In genomic region chr10:118045842-118046490, GRCh38 we compare ENCODE assay signal across 8 cellular contexts. TPM values are rescaled to one million over a fixed set of nuclear protein-coding genes. Genes with fewer than 3 reads are reported as not detected.
DNase-seq lines count a peak whose midpoint lies in the region; ATAC-seq, FAIRE-seq and TF ChIP-seq lines count a peak whose summit lies in the region.

No MANE protein-coding gene starts in this region.

- H3K27me3 Mint-ChIP-seq in activated naive CD8-positive, alpha-beta T cell treated with anti-CD3 and anti-CD28 coated beads, Interleukin-2, amount 10 ng/mL, durations not matched to agents 7 days and 5 days = peaks cover 2% of the 10 kb centered on the region

- H3K9me3 ChIP-seq in Peyer's patch = no peaks in the 10 kb centered on the region
- no peaks in the 10 kb centered on the region for H3K9me3 ChIP-seq in cardiac muscle cell (ENCODE audit: low read depth)
- no peaks in the 10 kb centered on the region for H3K9me3 ChIP-seq in ovary

- no peak for TF ChIP-seq CTCF in BJ (IDR thresholded peaks at IDR 0.05; ENCODE audit: insufficient read depth, low read depth, low read length)
- TF ChIP-seq CTCF in Peyer's patch (IDR thresholded peaks at IDR 0.05) = no peak
- TF ChIP-seq CTCF in cardiac muscle cell (IDR thresholded peaks at IDR 0.05; ENCODE audit: low read depth, low read length) = no peak
- peak in 1 of 3 donors; percentile 27 for TF ChIP-seq CTCF in ovary (IDR thresholded peaks at IDR 0.05)

- TF ChIP-seq EP300 in ovary (IDR thresholded peaks at IDR 0.05) = no peak

- intact Hi-C loops in ovary (cut with DNase I) = loop anchor here in 3 of 4 donors (5.0 to 10.0 kb wide), 3 partner anchors 499 to 511 kb away; partner anchors contain the start of gene EMX2 (in 1 of the 3)

- peak overlapping the region; percentile 85 for H3K27ac Mint-ChIP-seq in activated naive CD8-positive, alpha-beta T cell treated with anti-CD3 and anti-CD28 coated beads, Interleukin-2, amount 10 ng/mL, durations not matched to agents 7 days and 5 days

- H3K36me3 Mint-ChIP-seq in activated naive CD8-positive, alpha-beta T cell treated with anti-CD3 and anti-CD28 coated beads, Interleukin-2, amount 10 ng/mL, durations not matched to agents 7 days and 5 days = no peaks in the 10 kb centered on the region

- 0 to 1% (median 0%) methylated on average over 23 to 24 of the region's 24 CpGs for WGBS in ovary, 3 donors

- FAIRE-seq in GM19239 (lab: Jason Lieb, UNC) = peak; percentile 81

- peaks cover 21% of the 10 kb centered on the region for H3K4me1 Mint-ChIP-seq in activated naive CD8-positive, alpha-beta T cell treated with anti-CD3 and anti-CD28 coated beads, Interleukin-2, amount 10 ng/mL, durations not matched to agents 7 days and 5 days

- peak overlapping the region; percentile 90 for H3K4me3 Mint-ChIP-seq in activated naive CD8-positive, alpha-beta T cell treated with anti-CD3 and anti-CD28 coated beads, Interleukin-2, amount 10 ng/mL, durations not matched to agents 7 days and 5 days

- CTCF ChIA-PET in BJ (lab: Yijun Ruan, JAX) = no interaction called here

- POLR2A ChIA-PET in BJ (lab: Charles Lee) = no interaction called here
- POLR2A ChIA-PET in activated naive CD8-positive, alpha-beta T cell treated with anti-CD3 and anti-CD28 coated beads, Interleukin-2, amount 10 ng/mL, durations not matched to agents 7 days and 5 days (lab: Charles Lee) = interaction anchor here (0.7 kb wide), 1 partner anchor 9 kb away, joined by 3 read pairs; no protein-coding TSS in a partner anchor

- H3K4me3 ChIP-seq in BJ (ENCODE audit: low read depth, low read length) (peak overlapping the region; percentile 83), Peyer's patch (peak overlapping the region; percentile 86 to 96 (median 91)), cardiac muscle cell (peak overlapping the region; percentile 90), ovary (peak overlapping the region; percentile 97)

- H3K27me3 ChIP-seq in BJ (ENCODE audit: control insufficient read depth, insufficient read depth, low read length) = no peaks in the 10 kb centered on the region
- H3K27me3 ChIP-seq in Peyer's patch = no peaks in the 10 kb centered on the region
- H3K27me3 ChIP-seq in cardiac muscle cell = no peaks in the 10 kb centered on the region
- H3K27me3 ChIP-seq in ovary = no peaks in the 10 kb centered on the region

- H3K27ac ChIP-seq in Peyer's patch = peak overlapping the region; percentile 82 to 97 (median 88)
- peak overlapping the region; percentile 98 for H3K27ac ChIP-seq in cardiac muscle cell
- peak overlapping the region; percentile 60 to 88 for H3K27ac ChIP-seq in ovary

- peak; percentile 34 for ATAC-seq in HG03432 (IDR thresholded peaks at IDR 0.05; ENCODE audit: unreplicated experiment)
- peak; percentile 24 for ATAC-seq in activated naive CD8-positive, alpha-beta T cell treated with anti-CD3 and anti-CD28 coated beads, Interleukin-2, amount 10 ng/mL, durations not matched to agents 7 days and 5 days (ENCODE audit: low read depth)

- no peak for DNase-seq in BJ (ENCODE audit: low read depth)
- peak; percentile 3 for DNase-seq in GM19239 (ENCODE audit: insufficient read length, low spot score)
- peak in 2 of 3 donors; percentile 30 to 67 for DNase-seq in Peyer's patch
- peak; percentile 62 for DNase-seq in activated naive CD8-positive, alpha-beta T cell treated with anti-CD3 and anti-CD28 coated beads, Interleukin-2, amount 10 ng/mL, durations not matched to agents 7 days and 5 days
- peak; percentile 30 to 47 for DNase-seq in cardiac muscle cell (ENCODE audit: low read depth in 1 of 2, low spot score in 1 of 2)
- DNase-seq in ovary = peak in 2 of 5 donors; percentile 52 to 57
- no peak for DNase-seq in NCI-H1048 (lab: John Stamatoyannopoulos, UW)

- H3K9me3 Mint-ChIP-seq in activated naive CD8-positive, alpha-beta T cell treated with anti-CD3 and anti-CD28 coated beads, Interleukin-2, amount 10 ng/mL, durations not matched to agents 7 days and 5 days = no peaks in the 10 kb centered on the region

- no peaks in the 10 kb centered on the region for H3K36me3 ChIP-seq in BJ (ENCODE audit: control insufficient read depth, insufficient read depth, low read length)
- H3K36me3 ChIP-seq in Peyer's patch = no peaks in the 10 kb centered on the region
- H3K36me3 ChIP-seq in cardiac muscle cell = no peaks in the 10 kb centered on the region
- H3K36me3 ChIP-seq in ovary = no peaks in the 10 kb centered on the region

- no peak for TF ChIP-seq POLR2A in Peyer's patch (IDR thresholded peaks at IDR 0.05)
- TF ChIP-seq POLR2A in ovary (IDR thresholded peaks at IDR 0.05) = no peak

- H3K4me1 ChIP-seq in Peyer's patch (peaks cover 0 to 19% (median 6%) of the 10 kb centered on the region in 4 donors), cardiac muscle cell (ENCODE audit: low read depth) (peaks cover 17% of the 10 kb centered on the region), ovary (ENCODE audit: insufficient read depth) (peaks cover 5% of the 10 kb centered on the region)

RNA-seq across cellular contexts. Expression of gene RAB11FIP2, which starts 0.8 kb away (rescaled TPM):
- polyA plus RNA-seq in BJ (2011; rRNA removed) = 5.2 and 10.5 TPM in 2 replicates
- polyA minus RNA-seq in BJ (2011; rRNA and poly(A)+ RNA removed) = 5.0 and 5.5 TPM in 2 replicates
- 10 to 100 TPM in 3 of 4 donors, 1 to 10 TPM in 1; 7.4 to 42.9 (median 16.2) TPM for total RNA-seq in Peyer's patch
- 10 to 100 TPM; 19.1 to 23.6 TPM for total RNA-seq in activated naive CD8-positive, alpha-beta T cell treated with anti-CD3 and anti-CD28 coated beads, Interleukin-2, amount 10 ng/mL, durations not matched to agents 7 days and 5 days
- total RNA-seq in cardiac muscle cell = 8.2 and 18.4 TPM in 2 replicates
- 9.8 and 12.8 TPM in 2 replicates for polyA plus RNA-seq in cardiac muscle cell
- total RNA-seq in ovary = 10 to 100 TPM; 23.2 to 47.8 (median 26.9) TPM
- 10 to 100 TPM in 1 of 2 donors, 1 to 10 TPM in 1; 6.9 to 18.2 TPM for polyA plus RNA-seq in ovary

Comparison
In these comparisons a context has a peak if more than half of its experiments do, and no peak if none do; other contexts are left out.
1. DNase-seq: peak in GM19239 (single experiment), Peyer's patch (2 of 3), activated naive CD8-positive, alpha-beta T cell treated with anti-CD3 and anti-CD28 coated beads, Interleukin-2, amount 10 ng/mL, durations not matched to agents 7 days and 5 days (single experiment) and cardiac muscle cell (2 of 2); none in BJ (single experiment) and NCI-H1048 (single experiment).
2. Peak in every context shown above with its lines, with median percentiles within 50 percentile points of each other: H3K4me3 ChIP-seq and H3K27ac ChIP-seq.